Comparison of ENCODE assay signal across 15 cellular contexts in genomic region chr7:44564606-44565005, GRCh38. TPM values are rescaled to one million over a fixed set of nuclear protein-coding genes. Genes with fewer than 3 reads are reported as not detected.
"Had no signal": no experiment of that assay in that cellular context is flagged by ENCODE, and none has a peak within 500 bp of the region (broad histone marks: within the 10 kb centered on the region; RNA-seq: fewer than 3 reads in every experiment).

No MANE protein-coding gene starts in this region.

- H3K9me3 ChIP-seq: heart right ventricle, SJCRH30, suprapubic skin, upper lobe of left lung had no signal

- FAIRE-seq: astrocyte, colon, endothelial cell of umbilical vein had no signal

- H3K27me3 ChIP-seq: heart right ventricle, SJCRH30, suprapubic skin, upper lobe of left lung had no signal

- DNase-seq: activated naive CD8-positive, alpha-beta T cell treated with anti-CD3 and anti-CD28 coated beads, Interleukin-2, amount 10 ng/mL, durations not matched to agents 7 days and 5 days; foreskin melanocyte; heart right ventricle; islet precursor cell; mesendoderm; SJCRH30; upper lobe of left lung had no signal

- H3K9me3 Mint-ChIP-seq: activated naive CD8-positive, alpha-beta T cell treated with anti-CD3 and anti-CD28 coated beads, Interleukin-2, amount 10 ng/mL, durations not matched to agents 7 days and 5 days had no signal

- H3K4me3 Mint-ChIP-seq: activated naive CD8-positive, alpha-beta T cell treated with anti-CD3 and anti-CD28 coated beads, Interleukin-2, amount 10 ng/mL, durations not matched to agents 7 days and 5 days had no signal

- H3K4me3 ChIP-seq: heart right ventricle, SJCRH30, skin epidermis, suprapubic skin, upper lobe of left lung had no signal

- H3K4me1 ChIP-seq: suprapubic skin, upper lobe of left lung had no signal

- H3K27me3 Mint-ChIP-seq: activated naive CD8-positive, alpha-beta T cell treated with anti-CD3 and anti-CD28 coated beads, Interleukin-2, amount 10 ng/mL, durations not matched to agents 7 days and 5 days had no signal

- H3K27ac ChIP-seq: SJCRH30, skin epidermis, suprapubic skin, upper lobe of left lung had no signal

RNA-seq across cellular contexts. Expression of gene NPC1L1, which starts 23.5 kb away (rescaled TPM):
- total RNA-seq: endothelial cell of umbilical vein; osteocyte; SJCRH30; T-helper 2 cell treated with Interferon-gamma antibody and Interleukin-4, amounts not matched to agents 100 ng/mL and 5 ng/mL, for 36 hours had no signal
- polyA plus RNA-seq: endothelial cell of umbilical vein, neural cell had no signal
